ENCODE assay signal across 19 cellular contexts in the genomic region with DNA sequence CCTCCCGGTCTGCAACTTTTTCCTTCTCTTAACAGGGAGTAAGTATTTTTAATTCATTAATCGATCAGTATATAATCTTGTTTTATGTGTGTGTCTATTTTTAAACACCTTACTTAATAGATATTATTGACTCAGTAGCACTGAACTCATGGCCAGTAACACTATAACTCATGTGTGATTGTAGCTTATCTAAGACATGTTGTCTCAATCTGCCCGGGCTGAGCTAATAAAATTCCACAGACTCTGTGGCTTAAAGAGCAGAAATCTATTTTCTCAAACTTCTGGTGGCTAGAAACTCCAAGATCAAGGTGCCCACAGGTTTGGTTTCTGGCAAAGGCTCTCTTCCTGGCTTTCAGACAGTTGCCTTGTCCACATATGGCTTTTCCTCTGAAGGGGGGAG.
DNase-seq lines count a peak whose midpoint lies in the region; ATAC-seq and TF ChIP-seq lines count a peak whose summit lies in the region.
"Had no signal": no experiment of that assay in that cellular context is flagged by ENCODE, and none has a peak within 500 bp of the region (broad histone marks: within the 10 kb centered on the region; RNA-seq: fewer than 3 reads in every experiment).

No MANE protein-coding gene starts in this region.

- peak overlapping the region; percentile 14 for H3K27ac Mint-ChIP-seq in activated T-cell treated with anti-CD3 and anti-CD28 coated beads, Interleukin-2, amount 50 U/mL, for 24 hours
- H3K27ac Mint-ChIP-seq in T-cell: peak overlapping the region; percentile 29 to 83
- H3K27ac Mint-ChIP-seq in naive thymus-derived CD8-positive, alpha-beta T cell: peak overlapping the region in 8 of 10 donors; percentile 12 to 96 (median 84)
- H3K27ac Mint-ChIP-seq: B cell, IgD-negative memory B cell had no signal

- ATAC-seq in T-cell (replicated peaks in 1 of 4) (no peak), sciatic nerve (no peak)
- no peak for ATAC-seq in naive thymus-derived CD8-positive, alpha-beta T cell
- ATAC-seq: HCT116 had no signal

- peaks cover 70% of the 10 kb centered on the region for H3K4me1 Mint-ChIP-seq in activated T-cell treated with anti-CD3 and anti-CD28 coated beads, Interleukin-2, amount 50 U/mL, for 24 hours (ENCODE audit: low read depth)
- peaks cover 58 to 72% (median 61%) of the 10 kb centered on the region in 3 donors for H3K4me1 Mint-ChIP-seq in T-cell
- H3K4me1 Mint-ChIP-seq in naive thymus-derived CD8-positive, alpha-beta T cell: peaks cover 33 to 62% (median 57%) of the 10 kb centered on the region in 4 donors

- POLR2A ChIA-PET in T-cell (lab: Charles Lee): interaction anchor here (0.6 to 3.7 kb wide), 10 partner anchors 12 to 1364 kb away, joined by 3 to 43 read pairs (median 4); partner anchors contain the start of gene TNFAIP3 (in 1 of the 2)
- POLR2A ChIA-PET in naive thymus-derived CD8-positive, alpha-beta T cell (lab: Charles Lee): interaction anchor here (0.9 to 3.4 kb wide), 6 partner anchors 38 to 178 kb away, joined by 3 to 77 read pairs (median 4); partner anchors contain the start of gene TNFAIP3

- no peak overlapping the region for H3K4me3 Mint-ChIP-seq in activated T-cell treated with anti-CD3 and anti-CD28 coated beads, Interleukin-2, amount 50 U/mL, for 24 hours
- H3K4me3 Mint-ChIP-seq in T-cell: no peak overlapping the region
- H3K4me3 Mint-ChIP-seq in naive thymus-derived CD8-positive, alpha-beta T cell: peak overlapping the region in 2 of 10 donors; percentile 5 to 46
- H3K4me3 Mint-ChIP-seq: B cell; CD4-positive, CD25-positive, alpha-beta regulatory T cell; IgD-negative memory B cell had no signal

- no peak for TF ChIP-seq CTCF in choroid plexus epithelial cell (conservative IDR thresholded peaks at IDR 0.05; ENCODE audit: low read depth, low read length)

- no peak overlapping the region for H3K4me3 ChIP-seq in choroid plexus epithelial cell (ENCODE audit: low read depth, low read length)
- H3K4me3 ChIP-seq: GM23248 had no signal

- no peak for DNase-seq in activated T-cell treated with anti-CD3 and anti-CD28 coated beads, Interleukin-2, amount 50 U/mL, for 24 hours
- no peak for DNase-seq in activated T-cell treated with anti-CD3 and anti-CD28 coated beads, Interleukin-2, amount 50 U/mL, for 48 hours
- DNase-seq in T-cell: no peak
- DNase-seq in choroid plexus epithelial cell (ENCODE audit: low read depth): peak; percentile 41
- DNase-seq in naive thymus-derived CD8-positive, alpha-beta T cell: no peak
- no peak for DNase-seq in sciatic nerve (ENCODE audit: low spot score)
- no peak for DNase-seq in effector CD4-positive, alpha-beta T cell
- DNase-seq in medulla oblongata (ENCODE audit: extremely low spot score): no peak
- DNase-seq: CD4-positive, CD25-positive, alpha-beta regulatory T cell; GF-D8; GM23248; NCI-H1105; NCI-H187; NCI-H446; NK-92 treated with Interleukin-12 subunit alpha and Interleukin-12 subunit beta, amount 100 ng/mL, for 24 hours; RPMI8226 had no signal

- H3K27me3 Mint-ChIP-seq in activated T-cell treated with anti-CD3 and anti-CD28 coated beads, Interleukin-2, amount 50 U/mL, for 24 hours: no peaks in the 10 kb centered on the region
- H3K27me3 Mint-ChIP-seq in T-cell: no peaks in the 10 kb centered on the region
- no peaks in the 10 kb centered on the region for H3K27me3 Mint-ChIP-seq in naive thymus-derived CD8-positive, alpha-beta T cell
- H3K27me3 Mint-ChIP-seq: B cell; CD4-positive, CD25-positive, alpha-beta regulatory T cell; IgD-negative memory B cell had no signal

- intact Hi-C loops in sciatic nerve (cut with DNase I): no loop called here

- CTCF ChIA-PET in T-cell (lab: Charles Lee): interaction anchor here (0.5 to 3.4 kb wide), 20 partner anchors 9 to 1046 kb away, joined by 3 to 28 read pairs (median 4); partner anchors contain the start of gene TNFAIP3 (in 1 of the 2)

- H3K9me3 Mint-ChIP-seq in activated T-cell treated with anti-CD3 and anti-CD28 coated beads, Interleukin-2, amount 50 U/mL, for 24 hours: peaks cover under 1% of the 10 kb centered on the region
- no peaks in the 10 kb centered on the region for H3K9me3 Mint-ChIP-seq in T-cell
- H3K9me3 Mint-ChIP-seq in naive thymus-derived CD8-positive, alpha-beta T cell: peaks cover 0 to 1% (median 0%) of the 10 kb centered on the region in 9 donors

- H3K36me3 Mint-ChIP-seq in activated T-cell treated with anti-CD3 and anti-CD28 coated beads, Interleukin-2, amount 50 U/mL, for 24 hours (ENCODE audit: low read depth): no peaks in the 10 kb centered on the region
- no peaks in the 10 kb centered on the region for H3K36me3 Mint-ChIP-seq in T-cell
- peaks cover 0 to under 1% (median 0%) of the 10 kb centered on the region in 3 donors for H3K36me3 Mint-ChIP-seq in naive thymus-derived CD8-positive, alpha-beta T cell
- H3K36me3 Mint-ChIP-seq: CD4-positive, CD25-positive, alpha-beta regulatory T cell; IgD-negative memory B cell had no signal

Comparison
In these comparisons a context has a peak if more than half of its experiments do, and no peak if none do; other contexts are left out.
1. H3K27ac Mint-ChIP-seq: peak in every context shown above with its lines; median percentile 84 in naive thymus-derived CD8-positive, alpha-beta T cell; 56 in T-cell; 14 in activated T-cell treated with anti-CD3 and anti-CD28 coated beads, Interleukin-2, amount 50 U/mL, for 24 hours.